Comparison of ENCODE assay signal across 17 cellular contexts in the genomic region with DNA sequence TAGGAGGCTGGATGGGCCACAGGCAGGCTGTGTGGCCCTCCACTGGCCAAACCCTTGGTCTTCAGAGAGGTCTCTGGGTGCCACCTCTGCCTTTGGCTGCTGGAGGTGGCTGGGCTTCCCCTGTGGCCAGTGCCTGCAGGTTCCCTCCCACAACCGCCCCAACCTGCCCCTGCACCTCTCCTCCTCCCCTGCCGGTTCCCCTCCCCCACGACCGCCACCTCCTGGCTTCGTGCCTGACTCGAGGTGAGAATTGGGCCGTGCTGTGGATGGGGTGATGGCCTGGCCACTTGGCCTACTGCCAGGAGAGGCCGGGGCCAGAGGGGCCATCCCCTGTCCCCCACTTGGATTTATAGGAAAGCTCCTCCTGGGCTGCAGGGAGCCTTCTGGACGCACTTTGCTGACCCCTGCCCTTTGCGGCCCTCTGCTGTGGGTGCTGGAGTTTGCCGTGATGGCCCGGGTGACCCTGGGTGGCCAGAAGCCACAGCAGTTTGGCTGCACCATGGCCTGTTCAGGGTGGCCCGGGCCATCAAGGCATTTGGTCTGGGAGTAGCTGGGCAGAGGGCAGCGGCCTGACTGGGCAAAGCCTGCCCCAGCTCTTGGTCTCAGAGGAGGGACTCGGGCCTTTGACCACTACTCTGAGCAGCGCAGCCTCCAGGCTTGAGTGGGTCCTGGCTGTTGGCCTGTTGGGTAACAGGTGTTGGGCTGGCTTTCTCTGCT. TPM values are rescaled to one million over a fixed set of nuclear protein-coding genes. Genes with fewer than 3 reads are reported as not detected.
"Had no signal": no experiment of that assay in that cellular context is flagged by ENCODE, and none has a peak within 500 bp of the region (broad histone marks: within the 10 kb centered on the region; RNA-seq: fewer than 3 reads in every experiment).

No MANE protein-coding gene starts in this region.

- H3K27ac ChIP-seq: coronary artery, esophagus muscularis mucosa, pancreas had no signal

- DNase-seq: activated CD4-positive, alpha-beta T cell treated with anti-CD3 and anti-CD28 coated beads, Interleukin-2, amount 50 U/mL, for 48 hours; activated CD4-positive, CD25-positive, alpha-beta regulatory T cell treated with anti-CD3 and anti-CD28 coated beads, Interleukin-2, amount 50 U/mL, for 72 hours; activated naive CD4-positive, alpha-beta T cell treated with anti-CD3 and anti-CD28 coated beads for 36 hours; central memory CD4-positive, alpha-beta T cell; effector CD4-positive, alpha-beta T cell; kidney glomerular epithelial cell; midbrain; stimulated activated CD4-positive, alpha-beta T cell treated with anti-CD3 and anti-CD28 coated beads, Interleukin-12 subunit alpha, Interleukin-12 subunit beta, amount 100 ng/mL, for 4 hours; stimulated activated CD4-positive, alpha-beta T cell treated with anti-CD3 and anti-CD28 coated beads, Interleukin-2, amount 100 ng/mL, for 24 hours; T-helper 1 cell had no signal

- H3K36me3 ChIP-seq: esophagus muscularis mucosa, pancreas had no signal

- H3K4me3 Mint-ChIP-seq: activated naive CD4-positive, alpha-beta T cell treated with anti-CD3 and anti-CD28 coated beads for 36 hours; activated T-helper 17 cell treated with anti-CD3 and anti-CD28 coated beads, Interleukin-2, amount 50 U/mL, for 72 hours; stimulated activated effector memory CD8-positive, alpha-beta T cell treated with anti-CD3 and anti-CD28 coated beads, Interleukin-12 subunit alpha, Interleukin-12 subunit beta, amount 100 ng/mL, for 72 hours had no signal

- H3K9me3 Mint-ChIP-seq: activated naive CD4-positive, alpha-beta T cell treated with anti-CD3 and anti-CD28 coated beads for 36 hours; activated T-helper 17 cell treated with anti-CD3 and anti-CD28 coated beads, Interleukin-2, amount 50 U/mL, for 72 hours; neural crest cell; stimulated activated effector memory CD8-positive, alpha-beta T cell treated with anti-CD3 and anti-CD28 coated beads, Interleukin-12 subunit alpha, Interleukin-12 subunit beta, amount 100 ng/mL, for 72 hours had no signal

- H3K4me3 ChIP-seq: coronary artery, esophagus muscularis mucosa, pancreas had no signal

- H3K27ac Mint-ChIP-seq: activated naive CD4-positive, alpha-beta T cell treated with anti-CD3 and anti-CD28 coated beads for 36 hours; activated T-helper 17 cell treated with anti-CD3 and anti-CD28 coated beads, Interleukin-2, amount 50 U/mL, for 72 hours; stimulated activated effector memory CD8-positive, alpha-beta T cell treated with anti-CD3 and anti-CD28 coated beads, Interleukin-12 subunit alpha, Interleukin-12 subunit beta, amount 100 ng/mL, for 72 hours had no signal

- H3K4me1 ChIP-seq: pancreas had no signal

- H3K36me3 Mint-ChIP-seq: stimulated activated effector memory CD8-positive, alpha-beta T cell treated with anti-CD3 and anti-CD28 coated beads, Interleukin-12 subunit alpha, Interleukin-12 subunit beta, amount 100 ng/mL, for 72 hours had no signal

- H3K27me3 Mint-ChIP-seq: activated T-helper 17 cell treated with anti-CD3 and anti-CD28 coated beads, Interleukin-2, amount 50 U/mL, for 72 hours had no signal

- H3K4me1 Mint-ChIP-seq: activated T-helper 17 cell treated with anti-CD3 and anti-CD28 coated beads, Interleukin-2, amount 50 U/mL, for 72 hours; stimulated activated effector memory CD8-positive, alpha-beta T cell treated with anti-CD3 and anti-CD28 coated beads, Interleukin-12 subunit alpha, Interleukin-12 subunit beta, amount 100 ng/mL, for 72 hours had no signal

- H3K27me3 ChIP-seq: pancreas had no signal

- H3K9me3 ChIP-seq: esophagus muscularis mucosa, pancreas had no signal

RNA-seq across cellular contexts. Expression of a gene that starts 3.8 kb away (rescaled TPM):
- total RNA-seq: glomerular endothelial cell had no signal
